ENCODE assay signal across 34 cellular contexts in genomic region chr21:31008355-31008754, GRCh38. TPM values are rescaled to one million over a fixed set of nuclear protein-coding genes. Genes with fewer than 3 reads are reported as not detected.
"Had no signal": no experiment of that assay in that cellular context is flagged by ENCODE, and none has a peak within 500 bp of the region (broad histone marks: within the 10 kb centered on the region; RNA-seq: fewer than 3 reads in every experiment).

No MANE protein-coding gene starts in this region.

- H3K4me1 ChIP-seq: SJSA1 had no signal

- H3K27ac ChIP-seq: cardiac muscle cell, KMS-11, SJSA1 had no signal

- H3K36me3 Mint-ChIP-seq: brain had no signal

- FAIRE-seq: TTC549 had no signal

- DNase-seq: activated CD4-positive, alpha-beta T cell treated with anti-CD3 and anti-CD28 coated beads, Interleukin-2, amount 10 ng/mL, durations not matched to agents 24 days and 14 days; activated CD4-positive, alpha-beta T cell treated with anti-CD3 and anti-CD28 coated beads, Interleukin-2, amount 50 U/mL, for 4 hours; activated CD8-positive, alpha-beta T cell treated with anti-CD3 and anti-CD28 coated beads for 36 hours; activated gamma-delta T cell; activated naive CD4-positive, alpha-beta T cell treated with Interleukin-2 at 50 U/mL for 16 hours; activated naive CD8-positive, alpha-beta T cell treated with anti-CD3 and anti-CD28 coated beads, Interleukin-2, amount 50 U/mL, for 24 hours; activated T-cell treated with anti-CD3 and anti-CD28 coated beads, Interleukin-2, amount 50 U/mL, for 1 hour; anterior cingulate cortex; NCI-H1048; NCI-H1105 treated with DMSO at 0.1 percent for 48 hours; NCI-H1436; NCI-H1694; NCI-H1930; NCI-H2081 treated with DMSO at 0.1 percent for 48 hours; NCI-H226; NCI-H446 treated with DMSO at 0.1 percent for 48 hours; NCI-H524 treated with DMSO at 0.1 percent for 48 hours; SHP77 treated with DMSO at 0.1 percent for 48 hours; SK-N-SH had no signal

- H3K4me3 Mint-ChIP-seq: activated CD4-positive, alpha-beta T cell treated with anti-CD3 and anti-CD28 coated beads, Interleukin-2, amount 10 ng/mL, durations not matched to agents 24 days and 14 days; activated CD8-positive, alpha-beta T cell treated with anti-CD3 and anti-CD28 coated beads for 36 hours; activated naive CD4-positive, alpha-beta T cell treated with anti-CD3 and anti-CD28 coated beads, Interleukin-2, amount 50 U/mL, for 24 hours; activated naive CD8-positive, alpha-beta T cell treated with anti-CD3 and anti-CD28 coated beads, Interleukin-2, amount 50 U/mL, for 24 hours; brain; central memory CD8-positive, alpha-beta T cell; T-helper 1 cell treated with Interleukin-12 subunit alpha and Interleukin-12 subunit beta and Interleukin-4 antibody, amounts not matched to agents 30 μg/mL and 1 μg/mL, for 36 hours; T-helper 2 cell treated with Interferon-gamma antibody and Interleukin-4, amounts not matched to agents 5 μg/mL and 100 μg/mL, for 36 hours had no signal

- ATAC-seq: activated CD8-positive, alpha-beta T cell treated with anti-CD3 and anti-CD28 coated beads for 36 hours; activated naive CD8-positive, alpha-beta T cell treated with anti-CD3 and anti-CD28 coated beads, Interleukin-2, amount 50 U/mL, for 24 hours; Panc1 had no signal

- H3K36me3 ChIP-seq: cardiac muscle cell, SJSA1 had no signal

- H3K9me3 Mint-ChIP-seq: activated naive CD4-positive, alpha-beta T cell treated with anti-CD3 and anti-CD28 coated beads, Interleukin-2, amount 50 U/mL, for 24 hours; activated naive CD8-positive, alpha-beta T cell treated with anti-CD3 and anti-CD28 coated beads, Interleukin-2, amount 50 U/mL, for 24 hours; activated T-helper 2 cell treated with anti-CD3 and anti-CD28 coated beads, Interferon-gamma antibody, Interleukin-2, Interleukin-4, amounts not matched to agents 10 μg/mL and 5 μg/mL and 100 μg/mL, durations not matched to agents 14 hours and 24 hours and 36 hours; T-helper 1 cell treated with Interleukin-12 subunit alpha and Interleukin-12 subunit beta and Interleukin-4 antibody, amounts not matched to agents 30 μg/mL and 1 μg/mL, for 36 hours; T-helper 2 cell treated with Interferon-gamma antibody and Interleukin-4, amounts not matched to agents 5 μg/mL and 100 μg/mL, for 36 hours had no signal

- H3K4me3 ChIP-seq: cardiac muscle cell, SJSA1 had no signal

- H3K27me3 ChIP-seq: cardiac muscle cell, SJSA1 had no signal

- H3K27ac Mint-ChIP-seq: activated CD4-positive, alpha-beta T cell treated with anti-CD3 and anti-CD28 coated beads, Interleukin-2, amount 10 ng/mL, durations not matched to agents 24 days and 14 days; activated CD8-positive, alpha-beta T cell treated with anti-CD3 and anti-CD28 coated beads for 36 hours; activated naive CD4-positive, alpha-beta T cell treated with anti-CD3 and anti-CD28 coated beads, Interleukin-2, amount 50 U/mL, for 24 hours; activated naive CD8-positive, alpha-beta T cell treated with anti-CD3 and anti-CD28 coated beads, Interleukin-2, amount 50 U/mL, for 24 hours; activated T-helper 2 cell treated with anti-CD3 and anti-CD28 coated beads, Interferon-gamma antibody, Interleukin-2, Interleukin-4, amounts not matched to agents 10 μg/mL and 5 μg/mL and 100 μg/mL, durations not matched to agents 14 hours and 24 hours and 36 hours; brain; T-helper 1 cell treated with Interleukin-12 subunit alpha and Interleukin-12 subunit beta and Interleukin-4 antibody, amounts not matched to agents 30 μg/mL and 1 μg/mL, for 36 hours; T-helper 2 cell treated with Interferon-gamma antibody and Interleukin-4, amounts not matched to agents 5 μg/mL and 100 μg/mL, for 36 hours had no signal

- H3K27me3 Mint-ChIP-seq: activated CD8-positive, alpha-beta T cell treated with anti-CD3 and anti-CD28 coated beads for 36 hours; activated naive CD8-positive, alpha-beta T cell treated with anti-CD3 and anti-CD28 coated beads, Interleukin-2, amount 50 U/mL, for 24 hours; brain; central memory CD8-positive, alpha-beta T cell had no signal

- H3K4me1 Mint-ChIP-seq: brain had no signal

- H3K9me3 ChIP-seq: SJSA1, SK-N-SH had no signal

RNA-seq across cellular contexts. Expression of gene KRTAP19-8, which starts 29.9 kb away (rescaled TPM):
- total RNA-seq: activated CD4-positive, alpha-beta T cell treated with anti-CD3 and anti-CD28 coated beads, Interleukin-2, amount 10 ng/mL, durations not matched to agents 24 days and 14 days; activated CD8-positive, alpha-beta memory T cell treated with anti-CD3 and anti-CD28 coated beads for 36 hours; activated CD8-positive, alpha-beta T cell treated with anti-CD3 and anti-CD28 coated beads for 36 hours; activated T-helper 2 cell treated with anti-CD3 and anti-CD28 coated beads, Interferon-gamma antibody, Interleukin-2, Interleukin-4, amounts not matched to agents 10 μg/mL and 5 μg/mL and 100 μg/mL, durations not matched to agents 14 hours and 24 hours and 36 hours; cardiac muscle cell; chondrocyte; LHCN-M2; RPMI7951; SJSA1 had no signal
- polyA plus RNA-seq: cardiac muscle cell, SK-N-SH had no signal
